ENCODE assay signal across 1 cellular context in genomic region chr6:6686176-6686575, GRCh38.
TF ChIP-seq lines count a peak whose summit lies in the region.

No MANE protein-coding gene starts in this region.

TF ChIP-seq in GM23338, 12 proteins besides CTCF, POLR2A, EP300 and RAD21 (continued from another document):
- TF ChIP-seq ZNF462 (CRISPR knock-in tag; IDR thresholded peaks at IDR 0.05) (no peak), ZNF114 (CRISPR knock-in tag; IDR thresholded peaks at IDR 0.05) (no peak), REST (IDR thresholded peaks at IDR 0.05; ENCODE audit: unreplicated experiment) (no peak), JUNB (IDR thresholded peaks at IDR 0.05; ENCODE audit: unreplicated experiment) (no peak)
